In the genomic region with DNA sequence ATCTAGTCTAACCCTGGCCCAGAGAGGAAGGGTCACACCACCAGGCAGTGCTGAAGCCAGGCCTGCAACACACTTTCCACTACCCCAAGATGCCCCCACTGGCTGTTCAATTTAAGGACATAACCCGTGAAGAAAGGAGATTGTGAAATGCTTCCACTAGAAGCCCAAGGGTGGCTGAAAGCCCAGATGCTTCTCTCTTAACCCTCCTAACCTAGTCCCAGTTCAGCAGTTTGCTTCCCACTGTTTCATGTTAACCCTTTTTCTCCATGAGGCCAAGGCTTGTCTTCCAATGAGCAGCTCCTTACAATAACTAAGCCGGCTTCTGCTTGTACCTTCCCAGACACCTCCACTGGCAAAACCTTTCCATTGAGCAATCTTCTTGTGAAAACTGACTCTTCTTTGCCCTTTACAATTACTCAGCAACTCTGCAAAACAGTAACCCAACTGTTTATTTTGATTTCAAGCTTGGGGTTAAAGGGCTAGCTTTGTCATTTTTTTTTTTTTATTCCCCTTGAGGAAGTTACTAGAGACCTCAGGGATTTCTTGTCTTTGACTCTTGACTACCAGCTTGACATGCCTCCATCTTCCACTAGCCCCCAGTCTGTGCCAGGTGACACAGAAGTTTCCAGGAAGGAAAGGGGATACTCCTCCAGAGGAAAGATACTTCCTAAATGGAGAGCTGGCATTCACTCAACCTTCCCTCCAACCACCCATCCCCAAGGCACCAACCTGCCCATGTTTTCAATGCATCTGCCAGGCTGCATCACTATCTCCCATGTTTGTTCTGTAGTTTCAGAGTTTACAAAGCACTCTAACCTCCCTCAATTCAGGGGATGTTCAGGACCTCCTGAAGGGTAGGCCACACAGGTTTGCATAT, we compare ENCODE assay signal across 9 cellular contexts.
DNase-seq lines count a peak whose midpoint lies in the region; ATAC-seq and TF ChIP-seq lines count a peak whose summit lies in the region.
"Had no signal": no experiment of that assay in that cellular context is flagged by ENCODE, and none has a peak within 500 bp of the region (broad histone marks: within the 10 kb centered on the region; RNA-seq: fewer than 3 reads in every experiment).

No MANE protein-coding gene starts in this region.

- no peaks in the 10 kb centered on the region for H3K9me3 Mint-ChIP-seq in activated CD4-positive, alpha-beta T cell treated with anti-CD3 and anti-CD28 coated beads, Interleukin-2, amount 10 ng/mL, durations not matched to agents 7 days and 5 days

- TF ChIP-seq CTCF in thyroid gland (IDR thresholded peaks at IDR 0.05) = no peak

- H3K36me3 ChIP-seq in adipocyte (ENCODE audit: control insufficient read depth, insufficient read depth, low read length, severe bottlenecking) (no peaks in the 10 kb centered on the region), thyroid gland (no peaks in the 10 kb centered on the region)

- CTCF ChIA-PET in activated CD4-positive, alpha-beta T cell treated with anti-CD3 and anti-CD28 coated beads, Interleukin-2, amount 10 ng/mL, durations not matched to agents 7 days and 5 days (lab: Charles Lee) = interaction anchor here (0.9 to 4.5 kb wide), 7 partner anchors 9 to 215 kb away, joined by 3 to 17 read pairs (median 5); no protein-coding TSS in a partner anchor

- ATAC-seq in GM21619 (IDR thresholded peaks at IDR 0.05; ENCODE audit: unreplicated experiment) = no peak

- H3K9me3 ChIP-seq in adipocyte (ENCODE audit: control insufficient read depth, low read length) (no peaks in the 10 kb centered on the region), thyroid gland (no peaks in the 10 kb centered on the region)

- peaks cover 4% of the 10 kb centered on the region for H3K36me3 Mint-ChIP-seq in activated CD4-positive, alpha-beta T cell treated with anti-CD3 and anti-CD28 coated beads, Interleukin-2, amount 10 ng/mL, durations not matched to agents 7 days and 5 days (ENCODE audit: low read depth)
- H3K36me3 Mint-ChIP-seq: naive B cell had no signal

- H3K27ac ChIP-seq in thyroid gland = peak overlapping the region in 1 of 3 donors; percentile 34

- peaks cover 49% of the 10 kb centered on the region for H3K4me1 Mint-ChIP-seq in activated CD4-positive, alpha-beta T cell treated with anti-CD3 and anti-CD28 coated beads, Interleukin-2, amount 10 ng/mL, durations not matched to agents 7 days and 5 days

- DNase-seq in HT1080 (ENCODE audit: low read depth) = peak; percentile 80
- DNase-seq in adipocyte (ENCODE audit: low read depth) = peak; percentile 91
- peak; percentile 98 for DNase-seq in iris pigment epithelial cell (ENCODE audit: low read depth)
- DNase-seq in thyroid gland = peak; percentile 31 to 35
- DNase-seq in activated naive CD4-positive, alpha-beta T cell treated with Interleukin-2 at 50 U/mL for 16 hours = no peak
- DNase-seq in NCI-H2081 (lab: John Stamatoyannopoulos, UW) = no peak
- DNase-seq in activated CD4-positive, alpha-beta T cell treated with anti-CD3 and anti-CD28 coated beads, Interleukin-2, amount 10 ng/mL, durations not matched to agents 7 days and 5 days = no peak
- DNase-seq: naive B cell had no signal

- H3K9ac ChIP-seq in adipocyte (ENCODE audit: low read length) = peak overlapping the region; percentile 55

- 23 to 27% methylated on average over 2 of the region's 2 CpGs for WGBS in thyroid gland, 2 donors

- no peak overlapping the region for H3K4me3 Mint-ChIP-seq in activated CD4-positive, alpha-beta T cell treated with anti-CD3 and anti-CD28 coated beads, Interleukin-2, amount 10 ng/mL, durations not matched to agents 7 days and 5 days
- H3K4me3 Mint-ChIP-seq: naive B cell had no signal

- H3K27me3 Mint-ChIP-seq in activated CD4-positive, alpha-beta T cell treated with anti-CD3 and anti-CD28 coated beads, Interleukin-2, amount 10 ng/mL, durations not matched to agents 7 days and 5 days = no peaks in the 10 kb centered on the region

- intact Hi-C loops in thyroid gland (cut with DNase I) = no loop called here

- H3K27me3 ChIP-seq in adipocyte (replicated peaks; ENCODE audit: control insufficient read depth, insufficient read depth, low read length) (no peaks in the 10 kb centered on the region), thyroid gland (no peaks in the 10 kb centered on the region)

- POLR2A ChIA-PET in activated CD4-positive, alpha-beta T cell treated with anti-CD3 and anti-CD28 coated beads, Interleukin-2, amount 10 ng/mL, durations not matched to agents 7 days and 5 days (lab: Charles Lee) = interaction anchor here (0.6 kb wide), 1 partner anchor 1000 kb away, joined by 3 read pairs; no protein-coding TSS in a partner anchor

- H3K4me3 ChIP-seq in adipocyte (ENCODE audit: low read length) (no peak overlapping the region), thyroid gland (replicated peaks in 1 of 3) (no peak overlapping the region)

- no peak for TF ChIP-seq POLR2A in thyroid gland (IDR thresholded peaks at IDR 0.05)

- peaks cover 51% of the 10 kb centered on the region for H3K4me1 ChIP-seq in adipocyte (ENCODE audit: control insufficient read depth, insufficient read depth, low read length)
- peaks cover 0 to 9% of the 10 kb centered on the region in 2 donors for H3K4me1 ChIP-seq in thyroid gland

- H3K27ac Mint-ChIP-seq in activated CD4-positive, alpha-beta T cell treated with anti-CD3 and anti-CD28 coated beads, Interleukin-2, amount 10 ng/mL, durations not matched to agents 7 days and 5 days = no peak overlapping the region

Comparison
In these comparisons a context has a peak if more than half of its experiments do, and no peak if none do; other contexts are left out.
1. DNase-seq: peak in HT1080 (single experiment), adipocyte (single experiment), iris pigment epithelial cell (single experiment) and thyroid gland (2 of 2); none in activated naive CD4-positive, alpha-beta T cell treated with Interleukin-2 at 50 U/mL for 16 hours (single experiment), NCI-H2081 (0 of 2) and activated CD4-positive, alpha-beta T cell treated with anti-CD3 and anti-CD28 coated beads, Interleukin-2, amount 10 ng/mL, durations not matched to agents 7 days and 5 days (single experiment).